ENCODE assay signal across 9 cellular contexts in genomic region chr20:39019805-39020325, GRCh38. TPM values are rescaled to one million over a fixed set of nuclear protein-coding genes. Genes with fewer than 3 reads are reported as not detected.
DNase-seq lines count a peak whose midpoint lies in the region; ATAC-seq and TF ChIP-seq lines count a peak whose summit lies in the region.
"Had no signal": no experiment of that assay in that cellular context is flagged by ENCODE, and none has a peak within 500 bp of the region (broad histone marks: within the 10 kb centered on the region; RNA-seq: fewer than 3 reads in every experiment).

No MANE protein-coding gene starts in this region.

- H3K4me3 Mint-ChIP-seq in GM23338: no peak overlapping the region

- peaks cover 9% of the 10 kb centered on the region; the same call in 1 of the 2 replicates for H4K20me1 ChIP-seq in GM23338 (replicated peaks; ENCODE audit: insufficient read depth)

- H3K4me2 ChIP-seq in GM23338: no peak overlapping the region

- no peak for TF ChIP-seq CTCF in choroid plexus epithelial cell (conservative IDR thresholded peaks at IDR 0.05; ENCODE audit: low read depth, low read length)
- TF ChIP-seq CTCF in GM23338 (conservative IDR thresholded peaks at IDR 0.05; ENCODE audit: low read depth in 2 of 2): no peak

- H3K27me3 ChIP-seq in GM23338 (ENCODE audit: insufficient read depth): no peaks in the 10 kb centered on the region

- H3K36me3 ChIP-seq in GM23338 (ENCODE audit: insufficient read depth): peaks cover 47% of the 10 kb centered on the region

- no peak overlapping the region for H3K27ac ChIP-seq in GM23338 (ENCODE audit: low read depth)

- peaks cover 70% of the 10 kb centered on the region for H3K36me3 Mint-ChIP-seq in GM23338 (ENCODE audit: low read depth)

- no peaks in the 10 kb centered on the region for H3K9me2 ChIP-seq in GM23338 (ENCODE audit: insufficient read depth)

- no peaks in the 10 kb centered on the region for H3F3A ChIP-seq in GM23338 (replicated peaks; ENCODE audit: low read depth)

- ATAC-seq in GM18867 (IDR thresholded peaks at IDR 0.05; ENCODE audit: unreplicated experiment) (peak; percentile 75), GM21381 (IDR thresholded peaks at IDR 0.05; ENCODE audit: unreplicated experiment) (peak; percentile 80), HG03280 (IDR thresholded peaks at IDR 0.05; ENCODE audit: unreplicated experiment) (peak; percentile 73), GM23338 (no peak)

- no peaks in the 10 kb centered on the region for H3K4me1 ChIP-seq in GM23338 (ENCODE audit: insufficient read depth)

- H3K4me3 ChIP-seq in choroid plexus epithelial cell (ENCODE audit: low read depth, low read length): no peak overlapping the region
- H3K4me3 ChIP-seq in GM23338: no peak overlapping the region
- H3K4me3 ChIP-seq: skin epidermis had no signal

- DNase-seq in choroid plexus epithelial cell (ENCODE audit: low read depth) (peak; percentile 41), NCI-H446 treated with DMSO at 0.1 percent for 48 hours (lab: John Stamatoyannopoulos, UW) (no peak), hepatic stellate cell (ENCODE audit: low spot score) (no peak), mucosa of gallbladder (ENCODE audit: low spot score) (no peak), GM23338 (ENCODE audit: low spot score) (no peak)

- no peak overlapping the region for H3K27ac Mint-ChIP-seq in GM23338

- no peaks in the 10 kb centered on the region for H3K79me2 ChIP-seq in GM23338 (replicated peaks; ENCODE audit: insufficient read depth)

- H3K4me1 Mint-ChIP-seq in GM23338: peaks cover 2% of the 10 kb centered on the region; the same call in 1 of the 3 replicates

- H3K27me3 Mint-ChIP-seq in GM23338 (ENCODE audit: insufficient read depth, low read depth, poor library complexity): peaks cover 2% of the 10 kb centered on the region

- no peaks in the 10 kb centered on the region for H3K9me3 Mint-ChIP-seq in GM23338

- no peak overlapping the region for H2AFZ ChIP-seq in GM23338

TF ChIP-seq in GM23338, 12 proteins besides CTCF, POLR2A, EP300 and RAD21:
- no peak for TF ChIP-seq EZH2 (IDR thresholded peaks at IDR 0.05; ENCODE audit: low read depth, unreplicated experiment)
- no peak for TF ChIP-seq ZNF114 (CRISPR knock-in tag; IDR thresholded peaks at IDR 0.05)

RNA-seq across cellular contexts. Expression of gene DHX35, which starts 57.7 kb away (rescaled TPM):
- total RNA-seq in mucosa of gallbladder: 10.3 TPM
- total RNA-seq in GM23338 (2014; rRNA removed; shearing (Covaris generic)): 20.1 and 25.9 TPM in 2 replicates
- polyA plus RNA-seq in GM23338 (2016; fragmentation: Nextera tagmentation; extraction: Ambion mirVana): 8.3 TPM in 2 replicates
